14 cellular contexts compared by ENCODE assay signal in genomic region chr11:73963861-73964260, GRCh38. TPM values are rescaled to one million over a fixed set of nuclear protein-coding genes. Genes with fewer than 3 reads are reported as not detected.
A peak's percentile ranks its signal among the peaks of the same experiment; 100 is the strongest.
DNase-seq lines count a peak whose midpoint lies in the region; ATAC-seq, FAIRE-seq and TF ChIP-seq lines count a peak whose summit lies in the region.
"Had no signal": no experiment of that assay in that cellular context is flagged by ENCODE, and none has a peak within 500 bp of the region (broad histone marks: within the 10 kb centered on the region; RNA-seq: fewer than 3 reads in every experiment).

No MANE protein-coding gene starts in this region.

- H3K4me3 ChIP-seq in K562 (no peak overlapping the region), psoas muscle (no peak overlapping the region), mesendoderm (ENCODE audit: low read length) (no peak overlapping the region)
- H3K4me3 ChIP-seq: ovary, testis had no signal

- H3K9ac ChIP-seq in K562 (ENCODE audit: insufficient read depth in 1 of 2, low read depth in 2 of 2, low read length in 2 of 2) = peak overlapping the region in 1 of 2 experiments; percentile 69; a peak in 2 of 4 replicates
- H3K9ac ChIP-seq in mesendoderm (ENCODE audit: low read length) = no peak overlapping the region

- no peaks in the 10 kb centered on the region for H3K36me3 ChIP-seq in K562 (ENCODE audit: control insufficient read depth, insufficient read depth, low read length)
- no peaks in the 10 kb centered on the region for H3K36me3 ChIP-seq in psoas muscle (ENCODE audit: insufficient read depth in 1 of 2, low read depth in 1 of 2)
- H3K36me3 ChIP-seq in mesendoderm (ENCODE audit: control insufficient read depth, insufficient read depth, low read length) = peaks cover 1% of the 10 kb centered on the region
- H3K36me3 ChIP-seq: ovary had no signal

- no peak overlapping the region for H3K27ac Mint-ChIP-seq in activated naive CD4-positive, alpha-beta T cell treated with anti-CD3 and anti-CD28 coated beads, Interleukin-2, amount 50 U/mL, for 24 hours

- TF ChIP-seq EP300 in K562 (IDR thresholded peaks at IDR 0.05; ENCODE audit: low read length) = no peak

- no peak overlapping the region for H3K4ac ChIP-seq in mesendoderm (ENCODE audit: low read depth, low read length)

- CTCF ChIA-PET in K562 (lab: Yijun Ruan, JAX; ENCODE audit: low intra/inter-chr PET ratio) = interaction anchor here (0.6 to 2.8 kb wide), 5 partner anchors 14 to 486 kb away, joined by 3 to 14 read pairs (median 5); no protein-coding TSS in a partner anchor

- no peak overlapping the region for H3K4me2 ChIP-seq in K562 (ENCODE audit: insufficient read depth, low read length)
- no peak overlapping the region for H3K4me2 ChIP-seq in mesendoderm (ENCODE audit: low read length)

- no peak for TF ChIP-seq POLR2A in K562 (conservative IDR thresholded peaks at IDR 0.05)

- no peak overlapping the region for H3K27ac ChIP-seq in K562 (ENCODE audit: extremely low read depth, low read depth, low read length)
- H3K27ac ChIP-seq in psoas muscle = no peak overlapping the region
- H3K27ac ChIP-seq in mesendoderm (ENCODE audit: low read depth, low read length) = no peak overlapping the region
- H3K27ac ChIP-seq: dorsolateral prefrontal cortex, ovary, testis had no signal

- no peak overlapping the region for H2AK5ac ChIP-seq in mesendoderm (ENCODE audit: low read length)

- H4K8ac ChIP-seq in mesendoderm (ENCODE audit: low read depth, low read length) = no peak overlapping the region

- no peak for ATAC-seq in K562
- ATAC-seq in psoas muscle = peak; percentile 68 to 87 (median 78)

- no peak overlapping the region for H2BK15ac ChIP-seq in mesendoderm (replicated peaks; ENCODE audit: low read depth)

- peak overlapping the region; percentile 51 for H3K4me3 Mint-ChIP-seq in activated naive CD4-positive, alpha-beta T cell treated with anti-CD3 and anti-CD28 coated beads, Interleukin-2, amount 50 U/mL, for 24 hours

- no peak overlapping the region for H2BK5ac ChIP-seq in mesendoderm (ENCODE audit: low read length)

- no peaks in the 10 kb centered on the region for H3K36me3 Mint-ChIP-seq in activated naive CD4-positive, alpha-beta T cell treated with anti-CD3 and anti-CD28 coated beads, Interleukin-2, amount 50 U/mL, for 24 hours

- no peak overlapping the region for H2BK120ac ChIP-seq in mesendoderm (ENCODE audit: low read depth, low read length)

- H4K20me1 ChIP-seq in K562 (replicated peaks; ENCODE audit: control insufficient read depth, insufficient read depth, low read length) = no peaks in the 10 kb centered on the region

- no TSS peak for BruUV-seq in K562 (replicated peaks; lab: Mats Ljungman, UMichigan)

- H3K56ac ChIP-seq in mesendoderm (ENCODE audit: low read length) = no peak overlapping the region

- H3K4me1 ChIP-seq in K562 (replicated peaks in 1 of 2; ENCODE audit: control insufficient read depth in 2 of 2, insufficient read depth in 2 of 2, low read length in 2 of 2) = peaks cover 0 to 9% of the 10 kb centered on the region in 2 experiments; a peak in 2 of 5 replicates
- H3K4me1 ChIP-seq in psoas muscle = peaks cover 7% of the 10 kb centered on the region
- H3K4me1 ChIP-seq in mesendoderm (ENCODE audit: control insufficient read depth, low read depth, low read length) = peaks cover 1% of the 10 kb centered on the region
- H3K4me1 ChIP-seq: testis had no signal

- in situ Hi-C loops in K562 (cut with MboI) = loop anchor here (10.0 kb wide), 1 partner anchor 491 kb away; no protein-coding TSS in a partner anchor

- H3K9me3 Mint-ChIP-seq in activated naive CD4-positive, alpha-beta T cell treated with anti-CD3 and anti-CD28 coated beads, Interleukin-2, amount 50 U/mL, for 24 hours = no peaks in the 10 kb centered on the region

- DNase-seq in activated naive CD4-positive, alpha-beta T cell treated with Interleukin-2 at 50 U/mL for 16 hours = no peak
- DNase-seq in HTR-8/SVneo (ENCODE audit: insufficient read length, low spot score) (no peak), K562 (ENCODE audit: extremely low read depth in 1 of 4, low spot score in 3 of 4) (no peak), psoas muscle (no peak), mesendoderm (no peak), dermis blood vessel endothelial cell (no peak)
- no peak for DNase-seq in stimulated activated CD4-positive, alpha-beta T cell treated with anti-CD3 and anti-CD28 coated beads, Interleukin-15, amount 100 ng/mL, for 24 hours

- TF ChIP-seq CTCF in K562 (IDR thresholded peaks at IDR 0.05 in 2 of 3, conservative IDR thresholded peaks at IDR 0.05 in 1 of 3; ENCODE audit: insufficient read depth in 2 of 3, low read depth in 1 of 3, low read length in 3 of 3) (no peak), psoas muscle (IDR thresholded peaks at IDR 0.05) (no peak)

- H2AFZ ChIP-seq in K562 (ENCODE audit: low read depth, low read length) = peak overlapping the region; percentile 87; the same call in 1 of the 2 replicates

- H3K18ac ChIP-seq in mesendoderm (ENCODE audit: low read length) = no peak overlapping the region

- POLR2A ChIA-PET in K562 (lab: Yijun Ruan, JAX) = interaction anchor here (0.6 to 1.1 kb wide), 4 partner anchors 9 to 258 kb away, joined by 3 read pairs; partner anchors contain the start of gene DNAJB13

- H3K27me3 Mint-ChIP-seq in activated naive CD4-positive, alpha-beta T cell treated with anti-CD3 and anti-CD28 coated beads, Interleukin-2, amount 50 U/mL, for 24 hours = no peaks in the 10 kb centered on the region

- H3K9me1 ChIP-seq in K562 (ENCODE audit: control insufficient read depth, insufficient read depth, low read length) = no peaks in the 10 kb centered on the region

- no peaks in the 10 kb centered on the region; a peak in 1 of 5 replicates for H3K27me3 ChIP-seq in K562 (ENCODE audit: control insufficient read depth in 2 of 2, insufficient read depth in 2 of 2, low read length in 2 of 2)
- no peaks in the 10 kb centered on the region for H3K27me3 ChIP-seq in psoas muscle (ENCODE audit: insufficient read depth in 3 of 3, low read length in 2 of 3)
- no peaks in the 10 kb centered on the region for H3K27me3 ChIP-seq in mesendoderm (ENCODE audit: insufficient read depth, low read length, poor library complexity)
- H3K27me3 ChIP-seq: dorsolateral prefrontal cortex, ovary, testis had no signal

- no peaks in the 10 kb centered on the region for H3K9me3 ChIP-seq in K562 (replicated peaks; ENCODE audit: control insufficient read depth, insufficient read depth, low read depth, low read length)
- H3K9me3 ChIP-seq in psoas muscle = no peaks in the 10 kb centered on the region
- H3K9me3 ChIP-seq: ovary, testis had no signal

- H3K4me1 Mint-ChIP-seq in activated naive CD4-positive, alpha-beta T cell treated with anti-CD3 and anti-CD28 coated beads, Interleukin-2, amount 50 U/mL, for 24 hours = peaks cover 37% of the 10 kb centered on the region

- TF ChIP-seq RAD21 in K562 (CRISPR knock-in tag; conservative IDR thresholded peaks at IDR 0.05 in 1 of 2, IDR thresholded peaks at IDR 0.05 in 1 of 2) = no peak

- no peak overlapping the region for H4K5ac ChIP-seq in mesendoderm (ENCODE audit: low read length)

- H3K23ac ChIP-seq in mesendoderm (ENCODE audit: low read length) = no peak overlapping the region

- intact Hi-C loops in K562 (cut with micrococcal nuclease) = loop anchor here (1.0 to 2.0 kb wide), 5 partner anchors 69 to 485 kb away; no protein-coding TSS in a partner anchor
- intact Hi-C loops in psoas muscle (cut with DNase I) = loop anchor here in 1 of 2 donors (2.0 kb wide), 1 partner anchor 127 kb away; no protein-coding TSS in a partner anchor

- FAIRE-seq in HTR-8/SVneo (lab: Jason Lieb, UNC) (peak; percentile 69), K562 (lab: Jason Lieb, UNC) (no peak)

- 48% methylated on average over 8 of the region's 8 CpGs for WGBS in K562 (ENCODE audit: insufficient coverage, low coverage, missing lambda C conversion rate)
- WGBS in psoas muscle, 3 donors = 65 to 75% (median 68%) methylated on average over 8 of the region's 8 CpGs
- no CpG with 5 or more reads among the region's 8 CpGs for WGBS in mesendoderm (ENCODE audit: extremely low coverage, insufficient coverage, low lambda C conversion rate)

- H3K79me1 ChIP-seq in mesendoderm (ENCODE audit: low read length) = no peaks in the 10 kb centered on the region

- H3K79me2 ChIP-seq in K562 (ENCODE audit: control insufficient read depth, insufficient read depth, low read length) = no peaks in the 10 kb centered on the region
- H3K79me2 ChIP-seq in mesendoderm (ENCODE audit: control insufficient read depth, insufficient read depth, low read length) = no peaks in the 10 kb centered on the region

RNA-seq across cellular contexts. Expression of gene DNAJB13, which starts 13.0 kb away (rescaled TPM):
- total RNA-seq in K562 (2011; cell fraction: chromatin; rRNA removed; ENCODE audit: low replicate concordance) = 0.69 TPM in 1 of 2 replicates, not detected in the other
- total RNA-seq in K562 (2011; cell fraction: nucleolus; rRNA removed) = not detected in 2 replicates
- total RNA-seq in K562 (2011; cell fraction: nucleoplasm; rRNA removed) = 0.31 and 0.81 TPM in 2 replicates
- total RNA-seq in K562 (2014; rRNA removed) (not detected in 2 replicates), K562 (2014; rRNA removed; fragmentation: Illumina TruSeq; extraction: Trizol) (not detected in 2 replicates), K562 (2015; rRNA removed; fragmentation: Illumina TruSeq; extraction: Trizol) (not detected in 2 replicates), K562 (2021) (not detected in 2 replicates), psoas muscle (not detected), dermis blood vessel endothelial cell (not detected in 2 replicates)
- polyA plus RNA-seq in K562 (2011; rRNA removed) (0.14 and 0.46 TPM in 2 replicates), K562 (2014; fragmentation: Illumina TruSeq; extraction: Trizol) (not detected in 2 replicates), K562 (2014; fragmentation: Nextera tagmentation; extraction: Ambion mirVana) (not detected), K562 (2014; rRNA removed) (0.04 TPM in 1 of 2 replicates, not detected in the other), psoas muscle (under 1 TPM in 1 of 3 donors, not detected in 2; 0.03 TPM)
- polyA plus RNA-seq in K562 (2011; cell fraction: cytosol; rRNA removed) = 0.13 TPM in 1 of 2 replicates, not detected in the other
- 0.73 and 1.4 TPM in 2 replicates for polyA plus RNA-seq in K562 (2011; cell fraction: nucleus; rRNA removed)
- 0.08 and 0.10 TPM in 2 replicates for polyA plus RNA-seq in K562 (2012)
- 0.15 TPM in 1 of 2 replicates, not detected in the other for polyA minus RNA-seq in K562 (2011; rRNA and poly(A)+ RNA removed)
- not detected in 2 replicates for polyA minus RNA-seq in K562 (2011; cell fraction: cytosol; rRNA and poly(A)+ RNA removed)
- polyA minus RNA-seq in K562 (2011; cell fraction: nucleus; rRNA and poly(A)+ RNA removed) = 0.13 and 0.44 TPM in 2 replicates
- 0.04 TPM for polyA plus RNA-seq in mesendoderm (2013, experiment 1 of 2)
- not detected for polyA plus RNA-seq in mesendoderm (2013, experiment 2 of 2)
- total RNA-seq: aorta, mesenteric fat pad had no signal
- polyA plus RNA-seq: aorta had no signal

RNA-seq across cellular contexts. Expression of gene UCP2, which starts 18.8 kb away (rescaled TPM):
- 125 and 263 TPM in 2 replicates for total RNA-seq in K562 (2011; cell fraction: chromatin; rRNA removed; ENCODE audit: low replicate concordance)
- 180 and 194 TPM in 2 replicates for total RNA-seq in K562 (2011; cell fraction: nucleolus; rRNA removed)
- 161 and 172 TPM in 2 replicates for total RNA-seq in K562 (2011; cell fraction: nucleoplasm; rRNA removed)
- total RNA-seq in K562 (2014; rRNA removed) = 21.5 and 29.2 TPM in 2 replicates
- 19.6 and 24.1 TPM in 2 replicates for total RNA-seq in K562 (2014; rRNA removed; fragmentation: Illumina TruSeq; extraction: Trizol)
- total RNA-seq in K562 (2015; rRNA removed; fragmentation: Illumina TruSeq; extraction: Trizol) = 19.2 and 25.9 TPM in 2 replicates
- total RNA-seq in K562 (2021) = 141 and 152 TPM in 2 replicates
- polyA plus RNA-seq in K562 (2011; rRNA removed) = 45.6 and 59.3 TPM in 2 replicates
- polyA plus RNA-seq in K562 (2011; cell fraction: cytosol; rRNA removed) = 113 and 142 TPM in 2 replicates
- 52.2 and 60.9 TPM in 2 replicates for polyA plus RNA-seq in K562 (2011; cell fraction: nucleus; rRNA removed)
- 99.1 and 151 TPM in 2 replicates for polyA plus RNA-seq in K562 (2012)
- polyA plus RNA-seq in K562 (2014; fragmentation: Illumina TruSeq; extraction: Trizol) = 147 and 173 TPM in 2 replicates
- polyA plus RNA-seq in K562 (2014; fragmentation: Nextera tagmentation; extraction: Ambion mirVana) = 100 to 1,000 TPM in 1 of 2 experiments, 10 to 100 TPM in 1; 95.7 to 216 TPM
- 84.5 and 87.9 TPM in 2 replicates for polyA plus RNA-seq in K562 (2014; rRNA removed)
- 59.5 and 95.2 TPM in 2 replicates for polyA minus RNA-seq in K562 (2011; rRNA and poly(A)+ RNA removed)
- 107 and 109 TPM in 2 replicates for polyA minus RNA-seq in K562 (2011; cell fraction: cytosol; rRNA and poly(A)+ RNA removed)
- 69.9 and 106 TPM in 2 replicates for polyA minus RNA-seq in K562 (2011; cell fraction: nucleus; rRNA and poly(A)+ RNA removed)
- 10 to 100 TPM; 40.8 to 99.5 (median 66.1) TPM for total RNA-seq in psoas muscle
- 10 to 100 TPM; 11.8 to 90.6 (median 89.6) TPM for polyA plus RNA-seq in psoas muscle
- 47.4 TPM for polyA plus RNA-seq in mesendoderm (2013, experiment 1 of 2)
- 47.6 TPM for polyA plus RNA-seq in mesendoderm (2013, experiment 2 of 2)
- 2.6 and 22.3 TPM in 2 replicates for total RNA-seq in dermis blood vessel endothelial cell
- total RNA-seq: HT1080 had no signal

RNA-seq across cellular contexts. Expression of gene UCP3, which starts 45.0 kb away (rescaled TPM):
- total RNA-seq in K562 (2011; cell fraction: chromatin; rRNA removed; ENCODE audit: low replicate concordance) = 2.3 and 3.3 TPM in 2 replicates
- total RNA-seq in K562 (2011; cell fraction: nucleolus; rRNA removed) = 2.2 and 3.5 TPM in 2 replicates
- 0.84 and 3.1 TPM in 2 replicates for total RNA-seq in K562 (2011; cell fraction: nucleoplasm; rRNA removed)
- 0.05 and 0.94 TPM in 2 replicates for total RNA-seq in K562 (2014; rRNA removed)
- 0.25 and 0.29 TPM in 2 replicates for total RNA-seq in K562 (2014; rRNA removed; fragmentation: Illumina TruSeq; extraction: Trizol)
- total RNA-seq in K562 (2015; rRNA removed; fragmentation: Illumina TruSeq; extraction: Trizol) = 0.41 and 0.65 TPM in 2 replicates
- 0.18 and 0.53 TPM in 2 replicates for total RNA-seq in K562 (2021)
- 0.15 and 0.26 TPM in 2 replicates for polyA plus RNA-seq in K562 (2011; rRNA removed)
- 0.24 and 0.27 TPM in 2 replicates for polyA plus RNA-seq in K562 (2011; cell fraction: cytosol; rRNA removed)
- 1.9 and 2.1 TPM in 2 replicates for polyA plus RNA-seq in K562 (2011; cell fraction: nucleus; rRNA removed)
- polyA plus RNA-seq in K562 (2012) = 0.46 and 0.66 TPM in 2 replicates
- 0.43 and 0.53 TPM in 2 replicates for polyA plus RNA-seq in K562 (2014; fragmentation: Illumina TruSeq; extraction: Trizol)
- not detected for polyA plus RNA-seq in K562 (2014; fragmentation: Nextera tagmentation; extraction: Ambion mirVana)
- polyA plus RNA-seq in K562 (2014; rRNA removed) = 0.04 and 0.21 TPM in 2 replicates
- polyA minus RNA-seq in K562 (2011; rRNA and poly(A)+ RNA removed) = 0.36 and 0.39 TPM in 2 replicates
- not detected in 2 replicates for polyA minus RNA-seq in K562 (2011; cell fraction: cytosol; rRNA and poly(A)+ RNA removed)
- polyA minus RNA-seq in K562 (2011; cell fraction: nucleus; rRNA and poly(A)+ RNA removed) = 0.81 and 1.00 TPM in 2 replicates
- total RNA-seq in psoas muscle = 100 to 1,000 TPM in 3 of 4 donors, 10 to 100 TPM in 1; 53.8 to 299 (median 169) TPM
- polyA plus RNA-seq in psoas muscle = 100 to 1,000 TPM in 2 of 3 donors, 1 to 10 TPM in 1; 8.9 to 587 (median 330) TPM
- 0.18 TPM for polyA plus RNA-seq in mesendoderm (2013, experiment 1 of 2)
- polyA plus RNA-seq in mesendoderm (2013, experiment 2 of 2) = 0.28 TPM
- 0.28 and 0.34 TPM in 2 replicates for total RNA-seq in dermis blood vessel endothelial cell

Comparison
In these comparisons a context has a peak if more than half of its experiments do, and no peak if none do; other contexts are left out.
1. RNA of gene UCP3, which starts 45.0 kb away (total RNA-seq): 53.8 to 299 TPM in psoas muscle; 0.05 to 3.5 TPM in K562 and 0.28 to 0.34 TPM in dermis blood vessel endothelial cell; every median in the first group is over 10 times any median in the second.